Comparison of ENCODE assay signal across 2 cellular contexts in the genomic region with DNA sequence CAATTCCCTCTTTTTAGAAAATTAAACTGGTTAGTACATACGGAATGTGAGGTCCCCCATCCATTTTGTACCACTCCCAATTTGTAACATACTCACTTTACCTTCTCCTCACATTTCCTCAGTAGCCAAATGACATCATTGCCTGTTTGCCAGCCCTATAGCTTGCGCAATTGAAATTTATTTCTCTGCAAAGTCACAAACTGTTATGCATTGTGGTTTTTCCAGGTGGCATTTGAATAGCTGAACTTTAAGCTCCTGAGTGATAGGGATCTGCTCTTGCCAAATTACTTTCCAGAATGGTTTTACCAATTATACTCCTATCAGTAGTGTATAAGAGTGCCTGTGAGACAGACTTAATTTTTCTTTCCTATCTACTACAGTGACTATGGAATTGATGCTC.
TF ChIP-seq lines count a peak whose summit lies in the region.

No MANE protein-coding gene starts in this region.

TF ChIP-seq in GM23338, 12 proteins besides CTCF, POLR2A, EP300 and RAD21:
- no peak for TF ChIP-seq STAT1 (IDR thresholded peaks at IDR 0.05; ENCODE audit: unreplicated experiment)
- no peak for TF ChIP-seq NANOG (IDR thresholded peaks at IDR 0.05; ENCODE audit: borderline replicate concordance)
- no peak for TF ChIP-seq ZNF331 (CRISPR knock-in tag; IDR thresholded peaks at IDR 0.05; ENCODE audit: low read depth)

TF ChIP-seq in H1, 55 proteins besides CTCF, POLR2A, EP300 and RAD21:
- TF ChIP-seq BACH1 (IDR thresholded peaks at IDR 0.05; ENCODE audit: low read length) (no peak), CEBPB (IDR thresholded peaks at IDR 0.05; ENCODE audit: low read depth, low read length) (peak; percentile 84)
TF ChIP-seq in H1: peak in this region for 1.
